ENCODE assay signal across 1 cellular context in genomic region chr20:577167-577791, GRCh38.
A peak's percentile ranks its signal among the peaks of the same experiment; 100 is the strongest.
TF ChIP-seq lines count a peak whose summit lies in the region.

No MANE protein-coding gene starts in this region.

TF ChIP-seq in K562, 482 proteins besides CTCF, POLR2A, EP300 and RAD21 (continued from another document and continues in another):
- no peak for TF ChIP-seq IRF1 (CRISPR knock-in tag; IDR thresholded peaks at IDR 0.05; ENCODE audit: borderline replicate concordance)
- no peak for TF ChIP-seq SAP30 (IDR thresholded peaks at IDR 0.05; ENCODE audit: borderline replicate concordance, insufficient read depth, low read depth, low read length, poor library complexity, severe bottlenecking)
- TF ChIP-seq PATZ1 (CRISPR knock-in tag; IDR thresholded peaks at IDR 0.05; ENCODE audit: borderline replicate concordance) = no peak
- TF ChIP-seq BCL6 (CRISPR knock-in tag; IDR thresholded peaks at IDR 0.05) = no peak
- TF ChIP-seq MTA1 (IDR thresholded peaks at IDR 0.05; ENCODE audit: borderline replicate concordance) = no peak
- peak; percentile 48 for TF ChIP-seq ZNF316 (IDR thresholded peaks at IDR 0.05)
- no peak for TF ChIP-seq TAF1 (IDR thresholded peaks at IDR 0.05; ENCODE audit: control insufficient read depth, extremely low read depth, insufficient read depth, low read length, severe bottlenecking)
- no peak for TF ChIP-seq CAMTA2 (CRISPR knock-in tag; conservative IDR thresholded peaks at IDR 0.05)
- TF ChIP-seq MTA3 (IDR thresholded peaks at IDR 0.05; ENCODE audit: borderline replicate concordance) = peak; percentile 51; the same call in 1 of the 2 replicates
- no peak for TF ChIP-seq JUN (IDR thresholded peaks at IDR 0.05; ENCODE audit: borderline replicate concordance, low read depth, low read length)
- peak; percentile 69; the same call in 1 of the 2 replicates for TF ChIP-seq JUN (CRISPR knock-in tag; IDR thresholded peaks at IDR 0.05; ENCODE audit: borderline replicate concordance)
- no peak for TF ChIP-seq HIVEP1 (CRISPR knock-in tag; IDR thresholded peaks at IDR 0.05)
- no peak for TF ChIP-seq NUFIP1 (IDR thresholded peaks at IDR 0.05; ENCODE audit: partially characterized antibody)
- TF ChIP-seq ZC3H4 (CRISPR knock-in tag; IDR thresholded peaks at IDR 0.05; ENCODE audit: borderline replicate concordance) = no peak
- no peak for TF ChIP-seq ZNF717 (CRISPR knock-in tag; IDR thresholded peaks at IDR 0.05)
- TF ChIP-seq ZNF311 (CRISPR knock-in tag; IDR thresholded peaks at IDR 0.05) = no peak
- no peak for TF ChIP-seq ZNF212 (CRISPR knock-in tag; IDR thresholded peaks at IDR 0.05)
- TF ChIP-seq SIN3B (IDR thresholded peaks at IDR 0.05; ENCODE audit: low read depth) = no peak
- no peak for TF ChIP-seq KDM2B (CRISPR knock-in tag; IDR thresholded peaks at IDR 0.05)
- 0 out of 2 replicates have a peak, but pooled peaks have one; percentile 70 for TF ChIP-seq DIDO1 (tag; IDR thresholded peaks at IDR 0.05; ENCODE audit: low read depth)
- no peak for TF ChIP-seq ZHX1 (conservative IDR thresholded peaks at IDR 0.05; ENCODE audit: low read length)
- TF ChIP-seq ZNF347 (CRISPR knock-in tag; IDR thresholded peaks at IDR 0.05; ENCODE audit: low read depth) = no peak
- peak in 1 of 2 experiments; percentile 62; a peak in 1 of 4 replicates for TF ChIP-seq TEAD1 (CRISPR knock-in tag; IDR thresholded peaks at IDR 0.05)
- TF ChIP-seq PTBP1 (IDR thresholded peaks at IDR 0.05; ENCODE audit: low read depth, low read length) = no peak
- no peak for TF ChIP-seq SRF (CRISPR knock-in tag; IDR thresholded peaks at IDR 0.05)
- no peak for TF ChIP-seq TARDBP (IDR thresholded peaks at IDR 0.05)
- no peak for TF ChIP-seq STAT5B (CRISPR knock-in tag; IDR thresholded peaks at IDR 0.05)
- no peak for TF ChIP-seq ZNF507 (tag; conservative IDR thresholded peaks at IDR 0.05)
- TF ChIP-seq TRIM24 (IDR thresholded peaks at IDR 0.05) = no peak
- TF ChIP-seq CTBP1 (IDR thresholded peaks at IDR 0.05; ENCODE audit: borderline replicate concordance) = 0 out of 2 replicates have a peak, but pooled peaks have one; percentile 41
- no peak for TF ChIP-seq ZNF551 (CRISPR knock-in tag; IDR thresholded peaks at IDR 0.05)
- TF ChIP-seq PRMT5 (CRISPR knock-in tag; IDR thresholded peaks at IDR 0.05) = no peak
- TF ChIP-seq NFE2L1 (tag; IDR thresholded peaks at IDR 0.05; ENCODE audit: borderline replicate concordance, low read depth) = no peak
- TF ChIP-seq JUND (IDR thresholded peaks at IDR 0.05; ENCODE audit: borderline replicate concordance, low read depth, low read length) = peak; percentile 84
- peak; percentile 90; the same call in 2 of the 3 replicates for TF ChIP-seq JUND (tag; IDR thresholded peaks at IDR 0.05; ENCODE audit: borderline replicate concordance, low read depth, low read length)
- TF ChIP-seq TCF3 (CRISPR knock-in tag; IDR thresholded peaks at IDR 0.05) = peak; percentile 32; the same call in 1 of the 2 replicates
- TF ChIP-seq ZNF655 (CRISPR knock-in tag; IDR thresholded peaks at IDR 0.05) = no peak
- TF ChIP-seq SMAD2 (IDR thresholded peaks at IDR 0.05; ENCODE audit: low read depth, low read length) = no peak
- no peak for TF ChIP-seq JUNB (CRISPR knock-in tag; conservative IDR thresholded peaks at IDR 0.05)
- TF ChIP-seq NR4A1 (CRISPR knock-in tag; IDR thresholded peaks at IDR 0.05) = no peak
- TF ChIP-seq NR4A1 (tag; IDR thresholded peaks at IDR 0.05) = 0 out of 2 replicates have a peak, but pooled peaks have one; percentile 42
- no peak for TF ChIP-seq E2F4 (CRISPR knock-in tag; IDR thresholded peaks at IDR 0.05; ENCODE audit: low read depth)
- TF ChIP-seq HOXB6 (CRISPR knock-in tag; IDR thresholded peaks at IDR 0.05; ENCODE audit: borderline replicate concordance) = no peak
- no peak for TF ChIP-seq ZNF354B (CRISPR knock-in tag; IDR thresholded peaks at IDR 0.05)
- TF ChIP-seq SRSF1 (IDR thresholded peaks at IDR 0.05; ENCODE audit: low read depth, low read length) = no peak
- no peak for TF ChIP-seq ZSCAN29 (IDR thresholded peaks at IDR 0.05)
- TF ChIP-seq PCBP1 (IDR thresholded peaks at IDR 0.05; ENCODE audit: low read depth, low read length, poor library complexity, severe bottlenecking) = no peak
- no peak for TF ChIP-seq ZNF184 (CRISPR knock-in tag; IDR thresholded peaks at IDR 0.05)
- TF ChIP-seq HES1 (IDR thresholded peaks at IDR 0.05; ENCODE audit: low read depth) = no peak
- no peak for TF ChIP-seq POLR2B (IDR thresholded peaks at IDR 0.05; ENCODE audit: low read depth, partially characterized antibody)
- TF ChIP-seq PCBP2 (IDR thresholded peaks at IDR 0.05; ENCODE audit: low read depth, low read length, poor library complexity, severe bottlenecking) = no peak
- TF ChIP-seq ZNF41 (CRISPR knock-in tag; conservative IDR thresholded peaks at IDR 0.05) = no peak
- TF ChIP-seq SLC30A9 (CRISPR knock-in tag; IDR thresholded peaks at IDR 0.05) = no peak
- TF ChIP-seq CLOCK (CRISPR knock-in tag; IDR thresholded peaks at IDR 0.05; ENCODE audit: borderline replicate concordance) = no peak
- no peak for TF ChIP-seq ESRRA (IDR thresholded peaks at IDR 0.05; ENCODE audit: borderline replicate concordance, low read depth)
- no peak for TF ChIP-seq SAFB (IDR thresholded peaks at IDR 0.05; ENCODE audit: borderline replicate concordance, low read depth, low read length)
- no peak for TF ChIP-seq IFI16 (CRISPR knock-in tag; IDR thresholded peaks at IDR 0.05)
- TF ChIP-seq GTF2A2 (tag; IDR thresholded peaks at IDR 0.05) = no peak
- no peak for TF ChIP-seq BMI1 (IDR thresholded peaks at IDR 0.05; ENCODE audit: low read length)
- no peak for TF ChIP-seq HDGF (IDR thresholded peaks at IDR 0.05)
- TF ChIP-seq CHD4 (IDR thresholded peaks at IDR 0.05; ENCODE audit: insufficient read depth, insufficient replicate concordance, low read depth, low read length, poor library complexity, severe bottlenecking) = no peak
- TF ChIP-seq CC2D1A (IDR thresholded peaks at IDR 0.05) = no peak
- TF ChIP-seq MAZ (CRISPR knock-in tag; conservative IDR thresholded peaks at IDR 0.05 in 1 of 2, IDR thresholded peaks at IDR 0.05 in 1 of 2) = no peak
- TF ChIP-seq GABPB1 (CRISPR knock-in tag; IDR thresholded peaks at IDR 0.05) = peak; percentile 49; the same call in 1 of the 2 replicates
- TF ChIP-seq CHAMP1 (IDR thresholded peaks at IDR 0.05) = no peak
- TF ChIP-seq NR2F6 (CRISPR knock-in tag; IDR thresholded peaks at IDR 0.05) = no peak
